ENCODE assay signal across 24 cellular contexts in genomic region chr12:115946092-115946491, GRCh38.
"Had no signal": no experiment of that assay in that cellular context is flagged by ENCODE, and none has a peak within 500 bp of the region (broad histone marks: within the 10 kb centered on the region; RNA-seq: fewer than 3 reads in every experiment).

No MANE protein-coding gene starts in this region.

- H3K27ac Mint-ChIP-seq: effector memory CD8-positive, alpha-beta T cell; natural killer cell; stimulated activated effector memory CD8-positive, alpha-beta T cell treated with anti-CD3 and anti-CD28 coated beads, Interleukin-12 subunit alpha, Interleukin-12 subunit beta, amount 100 ng/mL, for 72 hours; type B pancreatic cell had no signal

- H3K4me3 Mint-ChIP-seq: effector memory CD8-positive, alpha-beta T cell; natural killer cell; stimulated activated effector memory CD8-positive, alpha-beta T cell treated with anti-CD3 and anti-CD28 coated beads, Interleukin-12 subunit alpha, Interleukin-12 subunit beta, amount 100 ng/mL, for 72 hours; type B pancreatic cell had no signal

- H3K27me3 ChIP-seq: gastrocnemius medialis, hepatocyte, ovary, testis, tibial artery had no signal

- H3K27ac ChIP-seq: gastrocnemius medialis, hepatocyte, ovary, psoas muscle, sigmoid colon, testis, tibial artery had no signal

- DNase-seq: cortex of kidney; effector memory CD8-positive, alpha-beta T cell; foreskin fibroblast; gastrocnemius medialis; head of caudate nucleus; left colon; left ventricle myocardium superior; lower lobe of right lung; natural killer cell; occipital lobe; ovary; posterior cingulate gyrus; psoas muscle; right cardiac atrium; sigmoid colon; stimulated activated CD4-positive, alpha-beta T cell treated with anti-CD3 and anti-CD28 coated beads, Interleukin-2, amount 100 ng/mL, for 24 hours; stimulated activated CD4-positive, alpha-beta T cell treated with anti-CD3 and anti-CD28 coated beads, Interleukin-4, amount 100 ng/mL, for 24 hours; stimulated activated naive CD8-positive, alpha-beta T cell treated with anti-CD3 and anti-CD28 coated beads, Interleukin-15, Interleukin-2, amounts not matched to agents 100 U/mL and 50 U/mL, for 24 hours; substantia nigra; testis; tibial artery had no signal

- H3K4me1 Mint-ChIP-seq: natural killer cell; stimulated activated effector memory CD8-positive, alpha-beta T cell treated with anti-CD3 and anti-CD28 coated beads, Interleukin-12 subunit alpha, Interleukin-12 subunit beta, amount 100 ng/mL, for 72 hours had no signal

- H3K9me3 ChIP-seq: gastrocnemius medialis, lower lobe of right lung, ovary, psoas muscle, sigmoid colon, testis, tibial artery had no signal

- H3K9me3 Mint-ChIP-seq: effector memory CD8-positive, alpha-beta T cell; natural killer cell; stimulated activated effector memory CD8-positive, alpha-beta T cell treated with anti-CD3 and anti-CD28 coated beads, Interleukin-12 subunit alpha, Interleukin-12 subunit beta, amount 100 ng/mL, for 72 hours had no signal

- H3K4me3 ChIP-seq: gastrocnemius medialis, hepatocyte, lower lobe of right lung, ovary, psoas muscle, sigmoid colon, testis, tibial artery had no signal

- H3K4me1 ChIP-seq: gastrocnemius medialis, lower lobe of right lung, psoas muscle, sigmoid colon, testis, tibial artery had no signal

- H3K36me3 Mint-ChIP-seq: natural killer cell; stimulated activated effector memory CD8-positive, alpha-beta T cell treated with anti-CD3 and anti-CD28 coated beads, Interleukin-12 subunit alpha, Interleukin-12 subunit beta, amount 100 ng/mL, for 72 hours; type B pancreatic cell had no signal

- H3K27me3 Mint-ChIP-seq: type B pancreatic cell had no signal

- H3K36me3 ChIP-seq: gastrocnemius medialis, ovary had no signal

- ATAC-seq: effector memory CD8-positive, alpha-beta T cell; gastrocnemius medialis; left colon; left ventricle myocardium superior; lower lobe of right lung; natural killer cell; psoas muscle; right cardiac atrium; stimulated activated effector memory CD8-positive, alpha-beta T cell treated with anti-CD3 and anti-CD28 coated beads, Interleukin-12 subunit alpha, Interleukin-12 subunit beta, amount 100 ng/mL, for 72 hours; stimulated activated naive CD8-positive, alpha-beta T cell treated with anti-CD3 and anti-CD28 coated beads, Interleukin-15, Interleukin-2, amounts not matched to agents 100 U/mL and 50 U/mL, for 24 hours had no signal
